ENCODE assay signal across 2 cellular contexts in the genomic region with DNA sequence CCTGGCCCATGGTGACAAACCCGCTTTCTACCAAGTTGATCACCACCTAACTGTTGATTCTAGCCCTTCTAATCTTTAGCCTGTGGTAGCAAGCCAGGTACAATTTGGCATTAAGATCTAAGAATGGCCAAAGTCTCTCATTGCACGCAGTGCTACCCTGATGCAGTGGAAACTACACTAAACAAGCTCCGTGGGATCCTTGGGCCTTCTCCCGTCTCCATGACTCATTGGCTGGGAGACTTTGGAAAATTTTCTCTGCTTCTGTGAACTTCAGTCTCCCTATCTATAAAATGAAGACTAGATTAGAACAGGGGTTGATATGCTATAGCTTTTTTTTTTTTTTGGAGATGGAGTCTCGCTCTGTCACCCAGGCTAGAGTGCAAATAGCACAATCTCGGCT.
TF ChIP-seq lines count a peak whose summit lies in the region.

No MANE protein-coding gene starts in this region.

TF ChIP-seq in SK-N-SH, 30 proteins besides CTCF, POLR2A, EP300 and RAD21 (continued from another document):
- TF ChIP-seq, protein P1, sequence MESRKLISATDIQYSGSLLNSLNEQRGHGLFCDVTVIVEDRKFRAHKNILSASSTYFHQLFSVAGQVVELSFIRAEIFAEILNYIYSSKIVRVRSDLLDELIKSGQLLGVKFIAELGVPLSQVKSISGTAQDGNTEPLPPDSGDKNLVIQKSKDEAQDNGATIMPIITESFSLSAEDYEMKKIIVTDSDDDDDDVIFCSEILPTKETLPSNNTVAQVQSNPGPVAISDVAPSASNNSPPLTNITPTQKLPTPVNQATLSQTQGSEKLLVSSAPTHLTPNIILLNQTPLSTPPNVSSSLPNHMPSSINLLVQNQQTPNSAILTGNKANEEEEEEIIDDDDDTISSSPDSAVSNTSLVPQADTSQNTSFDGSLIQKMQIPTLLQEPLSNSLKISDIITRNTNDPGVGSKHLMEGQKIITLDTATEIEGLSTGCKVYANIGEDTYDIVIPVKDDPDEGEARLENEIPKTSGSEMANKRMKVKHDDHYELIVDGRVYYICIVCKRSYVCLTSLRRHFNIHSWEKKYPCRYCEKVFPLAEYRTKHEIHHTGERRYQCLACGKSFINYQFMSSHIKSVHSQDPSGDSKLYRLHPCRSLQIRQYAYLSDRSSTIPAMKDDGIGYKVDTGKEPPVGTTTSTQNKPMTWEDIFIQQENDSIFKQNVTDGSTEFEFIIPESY (IDR thresholded peaks at IDR 0.05; ENCODE audit: borderline replicate concordance, low read depth): no peak
- TF ChIP-seq, protein P2, sequence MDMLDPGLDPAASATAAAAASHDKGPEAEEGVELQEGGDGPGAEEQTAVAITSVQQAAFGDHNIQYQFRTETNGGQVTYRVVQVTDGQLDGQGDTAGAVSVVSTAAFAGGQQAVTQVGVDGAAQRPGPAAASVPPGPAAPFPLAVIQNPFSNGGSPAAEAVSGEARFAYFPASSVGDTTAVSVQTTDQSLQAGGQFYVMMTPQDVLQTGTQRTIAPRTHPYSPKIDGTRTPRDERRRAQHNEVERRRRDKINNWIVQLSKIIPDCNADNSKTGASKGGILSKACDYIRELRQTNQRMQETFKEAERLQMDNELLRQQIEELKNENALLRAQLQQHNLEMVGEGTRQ (IDR thresholded peaks at IDR 0.05; ENCODE audit: borderline replicate concordance, low read depth, low read length): no peak
- no peak for TF ChIP-seq MXI1 (IDR thresholded peaks at IDR 0.05; ENCODE audit: low read depth, low read length)
- TF ChIP-seq SMC3 (IDR thresholded peaks at IDR 0.05; ENCODE audit: low read depth, low read length): no peak
- no peak for TF ChIP-seq RFX5 (IDR thresholded peaks at IDR 0.05; ENCODE audit: low read length)
- TF ChIP-seq ELF1 (IDR thresholded peaks at IDR 0.05): no peak

TF ChIP-seq in SK-N-SH treated with all-trans-retinoic acid at 6 μM for 48 hours, 23 proteins besides CTCF, POLR2A, EP300 and RAD21 (continued from another document):
- TF ChIP-seq PATZ1 (CRISPR knock-in tag; IDR thresholded peaks at IDR 0.05; ENCODE audit: borderline replicate concordance): no peak
- TF ChIP-seq ZNF8 (CRISPR knock-in tag; IDR thresholded peaks at IDR 0.05): no peak
- TF ChIP-seq ZNF70 (CRISPR knock-in tag; IDR thresholded peaks at IDR 0.05): no peak
- TF ChIP-seq, protein P3, sequence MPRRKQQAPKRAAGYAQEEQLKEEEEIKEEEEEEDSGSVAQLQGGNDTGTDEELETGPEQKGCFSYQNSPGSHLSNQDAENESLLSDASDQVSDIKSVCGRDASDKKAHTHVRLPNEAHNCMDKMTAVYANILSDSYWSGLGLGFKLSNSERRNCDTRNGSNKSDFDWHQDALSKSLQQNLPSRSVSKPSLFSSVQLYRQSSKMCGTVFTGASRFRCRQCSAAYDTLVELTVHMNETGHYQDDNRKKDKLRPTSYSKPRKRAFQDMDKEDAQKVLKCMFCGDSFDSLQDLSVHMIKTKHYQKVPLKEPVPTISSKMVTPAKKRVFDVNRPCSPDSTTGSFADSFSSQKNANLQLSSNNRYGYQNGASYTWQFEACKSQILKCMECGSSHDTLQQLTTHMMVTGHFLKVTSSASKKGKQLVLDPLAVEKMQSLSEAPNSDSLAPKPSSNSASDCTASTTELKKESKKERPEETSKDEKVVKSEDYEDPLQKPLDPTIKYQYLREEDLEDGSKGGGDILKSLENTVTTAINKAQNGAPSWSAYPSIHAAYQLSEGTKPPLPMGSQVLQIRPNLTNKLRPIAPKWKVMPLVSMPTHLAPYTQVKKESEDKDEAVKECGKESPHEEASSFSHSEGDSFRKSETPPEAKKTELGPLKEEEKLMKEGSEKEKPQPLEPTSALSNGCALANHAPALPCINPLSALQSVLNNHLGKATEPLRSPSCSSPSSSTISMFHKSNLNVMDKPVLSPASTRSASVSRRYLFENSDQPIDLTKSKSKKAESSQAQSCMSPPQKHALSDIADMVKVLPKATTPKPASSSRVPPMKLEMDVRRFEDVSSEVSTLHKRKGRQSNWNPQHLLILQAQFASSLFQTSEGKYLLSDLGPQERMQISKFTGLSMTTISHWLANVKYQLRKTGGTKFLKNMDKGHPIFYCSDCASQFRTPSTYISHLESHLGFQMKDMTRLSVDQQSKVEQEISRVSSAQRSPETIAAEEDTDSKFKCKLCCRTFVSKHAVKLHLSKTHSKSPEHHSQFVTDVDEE (CRISPR knock-in tag; IDR thresholded peaks at IDR 0.05): no peak
